ENCODE assay signal across 8 cellular contexts in genomic region chr2:45361666-45362065, GRCh38.
"Had no signal": no experiment of that assay in that cellular context is flagged by ENCODE, and none has a peak within 500 bp of the region (broad histone marks: within the 10 kb centered on the region; RNA-seq: fewer than 3 reads in every experiment).

No MANE protein-coding gene starts in this region.

- FAIRE-seq: HepG2, HTR-8/SVneo had no signal

- H3K4me1 Mint-ChIP-seq: IgD-negative memory B cell had no signal

- H3K4me3 Mint-ChIP-seq: IgD-negative memory B cell had no signal

- H3K27ac ChIP-seq: HL-60, KMS-11 had no signal

- H3K36me3 Mint-ChIP-seq: IgD-negative memory B cell had no signal

- ATAC-seq: HepG2 had no signal

- H3K4me2 ChIP-seq: KMS-11 had no signal

- H3K9ac ChIP-seq: KMS-11 had no signal

- DNase-seq: IMR-90, KBM-7, KG1 had no signal

- H3K27ac Mint-ChIP-seq: IgD-negative memory B cell had no signal
